15 cellular contexts compared by ENCODE assay signal in the genomic region with DNA sequence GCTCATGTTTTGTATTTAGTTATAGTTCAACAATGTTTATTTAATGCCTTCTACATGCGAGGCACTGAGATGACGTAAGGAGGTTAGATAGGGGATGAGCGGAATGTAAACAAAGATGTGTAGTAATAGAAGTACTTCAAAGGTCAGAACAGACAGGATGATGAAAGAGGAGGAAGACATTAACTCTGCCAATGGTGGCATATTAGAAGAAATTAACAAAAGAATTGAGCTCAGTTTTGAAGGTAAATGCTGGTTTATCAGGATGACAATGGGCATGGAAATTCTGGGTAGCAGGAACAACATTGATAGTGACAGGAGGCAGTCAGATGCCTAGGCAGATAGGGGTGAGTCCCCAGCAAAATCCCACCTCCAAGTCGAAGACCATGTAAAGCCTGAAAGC.
DNase-seq lines count a peak whose midpoint lies in the region; ATAC-seq and TF ChIP-seq lines count a peak whose summit lies in the region.
"Had no signal": no experiment of that assay in that cellular context is flagged by ENCODE, and none has a peak within 500 bp of the region (broad histone marks: within the 10 kb centered on the region; RNA-seq: fewer than 3 reads in every experiment).

No MANE protein-coding gene starts in this region.

- no peak overlapping the region for H3K4me2 ChIP-seq in MM.1S (ENCODE audit: low read depth, low read length)

- H3K9me3 ChIP-seq in MM.1S (replicated peaks; ENCODE audit: insufficient read depth, low read length): no peaks in the 10 kb centered on the region
- H3K9me3 ChIP-seq: sigmoid colon, thoracic aorta had no signal

- H3K9ac ChIP-seq in MM.1S (ENCODE audit: low read length): no peak overlapping the region

- H3K27ac ChIP-seq in MM.1S (ENCODE audit: low read length): no peak overlapping the region
- H3K27ac ChIP-seq: sigmoid colon, thoracic aorta had no signal

- H3K4me3 ChIP-seq in cardiac fibroblast (replicated peaks in 1 of 2; ENCODE audit: low read depth in 2 of 2, low read length in 2 of 2): no peak overlapping the region
- no peak overlapping the region for H3K4me3 ChIP-seq in MM.1S (ENCODE audit: low read length)
- H3K4me3 ChIP-seq: sigmoid colon, thoracic aorta had no signal

- ATAC-seq in HG02870 (IDR thresholded peaks at IDR 0.05; ENCODE audit: unreplicated experiment): no peak
- no peak for ATAC-seq in GM19397 (IDR thresholded peaks at IDR 0.05; ENCODE audit: unreplicated experiment)

- peak; percentile 34 for DNase-seq in GM04503 (ENCODE audit: low read depth)
- peak; percentile 72 for DNase-seq in NCI-H226
- DNase-seq in cardiac fibroblast (ENCODE audit: low read depth in 2 of 2): peak; percentile 71 to 90
- peak; percentile 89 for DNase-seq in non-pigmented ciliary epithelial cell (ENCODE audit: low read depth)
- no peak for DNase-seq in T1000 (lab: John Stamatoyannopoulos, UW)
- DNase-seq in MM.1S: no peak
- DNase-seq: activated CD4-positive, alpha-beta T cell treated with anti-CD3 and anti-CD28 coated beads, Interleukin-2, amount 10 ng/mL, durations not matched to agents 24 days and 14 days; DMS 273 treated with DMSO at 0.1 percent for 48 hours; kidney; MV-4-11; naive B cell; sigmoid colon had no signal

- H3F3A ChIP-seq in MM.1S (ENCODE audit: insufficient read depth, low read length): no peaks in the 10 kb centered on the region

- H3K27me3 ChIP-seq in MM.1S (replicated peaks; ENCODE audit: insufficient read depth, low read length): no peaks in the 10 kb centered on the region
- H3K27me3 ChIP-seq: sigmoid colon had no signal

- H3K9me2 ChIP-seq in MM.1S (replicated peaks; ENCODE audit: insufficient read depth, low read length): no peaks in the 10 kb centered on the region

- H4K20me1 ChIP-seq in MM.1S (ENCODE audit: insufficient read depth, low read length): no peaks in the 10 kb centered on the region

- TF ChIP-seq CTCF in cardiac fibroblast (IDR thresholded peaks at IDR 0.05; ENCODE audit: low read depth, low read length): no peak
- no peak for TF ChIP-seq CTCF in MM.1S (IDR thresholded peaks at IDR 0.05; ENCODE audit: low read length)

- H3K4me1 ChIP-seq in MM.1S (ENCODE audit: low read length): no peaks in the 10 kb centered on the region

- no peaks in the 10 kb centered on the region for H3K36me3 ChIP-seq in MM.1S (replicated peaks; ENCODE audit: insufficient read depth, low read length)
- H3K36me3 ChIP-seq: sigmoid colon, thoracic aorta had no signal

- no peak overlapping the region for H2AFZ ChIP-seq in MM.1S (ENCODE audit: low read length)

- no peaks in the 10 kb centered on the region for H3K79me2 ChIP-seq in MM.1S (ENCODE audit: low read length)

Comparison
In these comparisons a context has a peak if more than half of its experiments do, and no peak if none do; other contexts are left out.
1. DNase-seq: peak in GM04503 (single experiment), NCI-H226 (single experiment), cardiac fibroblast (2 of 2) and non-pigmented ciliary epithelial cell (single experiment); none in T1000 (single experiment) and MM.1S (single experiment).